24 cellular contexts compared by ENCODE assay signal in the genomic region with DNA sequence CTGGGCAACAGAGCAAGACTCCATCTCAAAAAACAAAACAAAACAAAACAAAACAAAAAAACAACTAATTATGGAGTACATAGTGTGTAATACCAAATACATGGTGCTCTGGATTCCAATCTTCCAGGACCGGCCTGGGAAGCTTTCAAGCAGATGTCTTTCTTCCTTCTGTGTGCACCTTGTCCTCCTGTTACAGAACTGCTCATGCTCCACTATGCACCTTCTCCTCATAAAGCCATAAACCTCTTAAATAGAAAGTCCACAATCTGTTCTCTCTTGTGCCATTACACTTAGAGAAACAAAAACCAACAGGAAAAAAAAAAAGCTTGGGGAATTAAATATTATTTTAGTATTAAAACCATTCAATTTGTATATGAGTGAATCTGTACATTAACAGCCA. TPM values are rescaled to one million over a fixed set of nuclear protein-coding genes. Genes with fewer than 3 reads are reported as not detected.
A peak's percentile ranks its signal among the peaks of the same experiment; 100 is the strongest.
DNase-seq lines count a peak whose midpoint lies in the region; ATAC-seq, FAIRE-seq and TF ChIP-seq lines count a peak whose summit lies in the region.
"Had no signal": no experiment of that assay in that cellular context is flagged by ENCODE, and none has a peak within 500 bp of the region (broad histone marks: within the 10 kb centered on the region; RNA-seq: fewer than 3 reads in every experiment).

No MANE protein-coding gene starts in this region.

- H3K36me3 ChIP-seq in PC-3 (ENCODE audit: low read depth, low read length) (peaks cover 27% of the 10 kb centered on the region), mucosa of descending colon (ENCODE audit: low read depth) (no peaks in the 10 kb centered on the region), transverse colon (no peaks in the 10 kb centered on the region), kidney (ENCODE audit: control insufficient read depth in 1 of 2, insufficient read depth in 2 of 2, low read length in 2 of 2) (no peaks in the 10 kb centered on the region), adrenal gland (replicated peaks in 1 of 2) (no peaks in the 10 kb centered on the region)
- H3K36me3 ChIP-seq: BLaER1 had no signal

- peak overlapping the region; percentile 97 for H3K27ac ChIP-seq in PC-3 (ENCODE audit: low read length)
- H3K27ac ChIP-seq in transverse colon = peak overlapping the region in 3 of 4 donors; percentile 22 to 35 (median 25)
- no peak overlapping the region for H3K27ac ChIP-seq in kidney (ENCODE audit: low read depth in 2 of 2, low read length in 2 of 2)
- no peak overlapping the region for H3K27ac ChIP-seq in adrenal gland
- H3K27ac ChIP-seq: BLaER1, C4-2B had no signal

- POLR2A ChIA-PET in PC-3 (lab: Charles Lee; ENCODE audit: unreplicated experiment) = no interaction called here

- no peak for TF ChIP-seq CTCF in PC-3 (conservative IDR thresholded peaks at IDR 0.05; ENCODE audit: low read depth, low read length)
- no peak for TF ChIP-seq CTCF in mucosa of descending colon (IDR thresholded peaks at IDR 0.05)
- no peak for TF ChIP-seq CTCF in transverse colon (IDR thresholded peaks at IDR 0.05)
- no peak for TF ChIP-seq CTCF in kidney (IDR thresholded peaks at IDR 0.05; ENCODE audit: borderline replicate concordance, extremely low read depth, insufficient read depth)
- TF ChIP-seq CTCF in adrenal gland (IDR thresholded peaks at IDR 0.05) = no peak

- H3K27ac Mint-ChIP-seq in T-helper 2 cell treated with Interferon-gamma antibody and Interleukin-4, amounts not matched to agents 5 μg/mL and 100 μg/mL, for 36 hours = no peak overlapping the region
- H3K27ac Mint-ChIP-seq: B cell; CD4-positive, CD25-positive, alpha-beta regulatory T cell; CD8-positive, alpha-beta T cell; GM23338; H9 had no signal

- TF ChIP-seq EP300 in transverse colon (IDR thresholded peaks at IDR 0.05; ENCODE audit: low read depth) = no peak

- intact Hi-C loops in PC-3 (cut with micrococcal nuclease) = no loop called here
- intact Hi-C loops in left colon (cut with DNase I, micrococcal nuclease) = no loop called here
- intact Hi-C loops in mucosa of descending colon (cut with DNase I, micrococcal nuclease) = no loop called here
- intact Hi-C loops in transverse colon (cut with DNase I; ENCODE audit: low total_unique reads) = no loop called here
- intact Hi-C loops in kidney (cut with DNase I) = no loop called here
- intact Hi-C loops in adrenal gland (cut with DNase I) = no loop called here

- H3K4me1 ChIP-seq in PC-3 (ENCODE audit: insufficient read depth, low read length) (peaks cover 47% of the 10 kb centered on the region), mucosa of descending colon (ENCODE audit: low read depth) (peaks cover 4% of the 10 kb centered on the region), transverse colon (peaks cover 0 to 13% (median 2%) of the 10 kb centered on the region in 4 donors), kidney (ENCODE audit: control insufficient read depth in 1 of 2, insufficient read depth in 1 of 2, low read depth in 1 of 2, low read length in 2 of 2) (no peaks in the 10 kb centered on the region), adrenal gland (replicated peaks in 1 of 2) (peaks cover 7 to 18% of the 10 kb centered on the region in 2 donors)
- H3K4me1 ChIP-seq: BLaER1, Caco-2 had no signal

- no peaks in the 10 kb centered on the region for H3K9me3 Mint-ChIP-seq in T-helper 2 cell treated with Interferon-gamma antibody and Interleukin-4, amounts not matched to agents 5 μg/mL and 100 μg/mL, for 36 hours

- FAIRE-seq in kidney (lab: Jason Lieb, UNC) = no peak
- FAIRE-seq: D721Med, GM12878, GM19239 had no signal

- CTCF ChIA-PET in PC-3 (lab: Charles Lee) = no interaction called here

- H3K4me3 ChIP-seq in PC-3 (ENCODE audit: low read length) = no peak overlapping the region
- H3K4me3 ChIP-seq in mucosa of descending colon = no peak overlapping the region
- no peak overlapping the region for H3K4me3 ChIP-seq in transverse colon
- no peak overlapping the region for H3K4me3 ChIP-seq in kidney (ENCODE audit: low read length in 2 of 2)
- no peak overlapping the region for H3K4me3 ChIP-seq in adrenal gland
- H3K4me3 ChIP-seq: BLaER1, GM12878, GM23338 had no signal

- whole genome bisulfite sequencing in transverse colon (ENCODE audit: low coverage in 1 of 2), 2 donors = 50 to 60% methylated on average over 1 of the region's 1 CpG
- WGBS in adrenal gland, 4 donors = 97 to 100% (median 100%) methylated on average over 1 of the region's 1 CpG

- H3K79me2 ChIP-seq in PC-3 (ENCODE audit: low read length) = peaks cover 90% of the 10 kb centered on the region

- no TSS peak for BruUV-seq in PC-3 (replicated peaks; lab: Mats Ljungman, UMichigan)

- TF ChIP-seq POLR2A in transverse colon (IDR thresholded peaks at IDR 0.05) = no peak
- TF ChIP-seq POLR2A in adrenal gland (IDR thresholded peaks at IDR 0.05) = no peak

- ATAC-seq in PC-3 = no peak
- ATAC-seq in left colon = peak; percentile 99
- peak; percentile 97 for ATAC-seq in mucosa of descending colon
- ATAC-seq: CD8-positive, alpha-beta T cell; GM12878; GM23338; HCT116 had no signal

- H3K9me3 ChIP-seq in PC-3 (ENCODE audit: low read length) = no peaks in the 10 kb centered on the region
- no peaks in the 10 kb centered on the region for H3K9me3 ChIP-seq in mucosa of descending colon
- no peaks in the 10 kb centered on the region for H3K9me3 ChIP-seq in transverse colon
- H3K9me3 ChIP-seq in kidney (ENCODE audit: control insufficient read depth in 1 of 2, low read length in 2 of 2) = no peaks in the 10 kb centered on the region
- H3K9me3 ChIP-seq in adrenal gland (replicated peaks in 1 of 3) = no peaks in the 10 kb centered on the region
- H3K9me3 ChIP-seq: Caco-2 had no signal

- H3K9ac ChIP-seq in PC-3 (ENCODE audit: low read length) (peak overlapping the region; percentile 78), kidney (ENCODE audit: low read length in 2 of 2) (no peak overlapping the region)
- H3K9ac ChIP-seq: BLaER1 had no signal

- H3F3A ChIP-seq in PC-3 (ENCODE audit: low read length, unreplicated experiment) = peaks cover 5% of the 10 kb centered on the region

- H3K4me3 Mint-ChIP-seq in T-helper 2 cell treated with Interferon-gamma antibody and Interleukin-4, amounts not matched to agents 5 μg/mL and 100 μg/mL, for 36 hours = no peak overlapping the region
- H3K4me3 Mint-ChIP-seq: B cell; CD4-positive, CD25-positive, alpha-beta regulatory T cell; CD8-positive, alpha-beta T cell; GM23338; H9 had no signal

- H3K27me3 Mint-ChIP-seq in T-helper 2 cell treated with Interferon-gamma antibody and Interleukin-4, amounts not matched to agents 5 μg/mL and 100 μg/mL, for 36 hours (ENCODE audit: low read depth) = peaks cover 3% of the 10 kb centered on the region

- in situ Hi-C loops in transverse colon (cut with MboI; ENCODE audit: low pct_ligation_motif_present in 1 of 4, low pct_unique_long_range_greater_than_20kb in 1 of 4, low sequenced_read_pairs in 3 of 4) = no loop called here

- no peaks in the 10 kb centered on the region for H4K20me1 ChIP-seq in PC-3 (ENCODE audit: low read length)
- H4K20me1 ChIP-seq: BLaER1 had no signal

- no peaks in the 10 kb centered on the region for H3K9me2 ChIP-seq in PC-3 (replicated peaks; ENCODE audit: low read length)

- H3K4me2 ChIP-seq in PC-3 (ENCODE audit: low read length) = no peak overlapping the region
- H3K4me2 ChIP-seq: BLaER1, GM23338 had no signal

- H3K27me3 ChIP-seq in PC-3 (ENCODE audit: low read length) = no peaks in the 10 kb centered on the region
- H3K27me3 ChIP-seq in transverse colon = no peaks in the 10 kb centered on the region
- no peaks in the 10 kb centered on the region for H3K27me3 ChIP-seq in adrenal gland
- H3K27me3 ChIP-seq: BLaER1 had no signal

- no peak for DNase-seq in PC-3
- no peak for DNase-seq in left colon
- DNase-seq in mucosa of descending colon = peak in 1 of 3 donors; percentile 37
- no peak for DNase-seq in transverse colon
- DNase-seq in kidney = no peak
- no peak for DNase-seq in pons (ENCODE audit: low spot score)
- no peak for DNase-seq in T-helper 2 cell treated with Interferon-gamma antibody and Interleukin-4, amounts not matched to agents 5 μg/mL and 100 μg/mL, for 36 hours (ENCODE audit: low spot score)
- no peak for DNase-seq in adrenal gland
- DNase-seq: Caco-2; CD4-positive, CD25-positive, alpha-beta regulatory T cell; CD8-positive, alpha-beta T cell; DMS 273 treated with DMSO at 0.1 percent for 48 hours; DMS79; EL; GDM1; H9 had no signal

- no peaks in the 10 kb centered on the region for H3K4me1 Mint-ChIP-seq in T-helper 2 cell treated with Interferon-gamma antibody and Interleukin-4, amounts not matched to agents 5 μg/mL and 100 μg/mL, for 36 hours (ENCODE audit: low read depth)
- H3K4me1 Mint-ChIP-seq: B cell; CD4-positive, CD25-positive, alpha-beta regulatory T cell; GM23338; H9 had no signal

- no peak overlapping the region for H2AFZ ChIP-seq in PC-3 (ENCODE audit: low read length)
- H2AFZ ChIP-seq: GM23338 had no signal

- H3K36me3 Mint-ChIP-seq in T-helper 2 cell treated with Interferon-gamma antibody and Interleukin-4, amounts not matched to agents 5 μg/mL and 100 μg/mL, for 36 hours (ENCODE audit: low read depth) = no peaks in the 10 kb centered on the region
- H3K36me3 Mint-ChIP-seq: CD4-positive, CD25-positive, alpha-beta regulatory T cell; CD8-positive, alpha-beta T cell had no signal

RNA-seq across cellular contexts. Expression of a gene that starts 12.5 kb away (rescaled TPM):
- total RNA-seq in PC-3 (2014; rRNA removed) = 106 and 108 TPM in 2 replicates
- 1 to 10 TPM; 4.7 to 5.9 TPM for total RNA-seq in left colon
- 10 to 100 TPM in 1 of 3 donors, 1 to 10 TPM in 2; 6.2 to 11.2 (median 7.4) TPM for total RNA-seq in mucosa of descending colon
- 10 to 100 TPM in 2 of 4 donors, 1 to 10 TPM in 2; 3.0 to 16.0 (median 11.1) TPM for total RNA-seq in transverse colon
- 32.7 TPM for total RNA-seq in kidney
- 20.4 TPM for polyA plus RNA-seq in kidney (ENCODE audit: insufficient read depth, low read depth, low replicate concordance)
- 10 to 100 TPM; 10.1 to 33.1 (median 16.4) TPM for total RNA-seq in adrenal gland
- polyA plus RNA-seq in adrenal gland = 10 to 100 TPM; 15.4 to 54.4 (median 38.5) TPM

RNA-seq across cellular contexts. Expression of a gene that starts 27.1 kb away (rescaled TPM):
- 13.2 and 20.5 TPM in 2 replicates for total RNA-seq in PC-3 (2014; rRNA removed)
- 10 to 100 TPM in 1 of 2 donors, 1 to 10 TPM in 1; 8.5 to 11.4 TPM for total RNA-seq in left colon
- total RNA-seq in mucosa of descending colon = 10 to 100 TPM in 1 of 3 donors, 1 to 10 TPM in 2; 9.5 to 12.4 (median 9.7) TPM
- total RNA-seq in transverse colon = 10 to 100 TPM in 3 of 4 donors, 1 to 10 TPM in 1; 6.7 to 14.1 (median 11.1) TPM
- total RNA-seq in kidney = 15.8 TPM
- 7.8 TPM for polyA plus RNA-seq in kidney (ENCODE audit: insufficient read depth, low read depth, low replicate concordance)
- total RNA-seq in adrenal gland = 10 to 100 TPM in 6 of 8 donors, 1 to 10 TPM in 2; 7.4 to 23.1 (median 14.1) TPM
- 10 to 100 TPM in 2 of 3 donors, 1 to 10 TPM in 1; 7.8 to 28.2 (median 27.6) TPM for polyA plus RNA-seq in adrenal gland

Comparison
In these comparisons a context has a peak if more than half of its experiments do, and no peak if none do; other contexts are left out.
1. H3K27ac ChIP-seq: peak in PC-3 (single experiment) and transverse colon (3 of 4); none in kidney (0 of 2) and adrenal gland (0 of 5).